2 cellular contexts compared by ENCODE assay signal in genomic region chr3:141682921-141683320, GRCh38.
TF ChIP-seq lines count a peak whose summit lies in the region.

No MANE protein-coding gene starts in this region.

TF ChIP-seq in K562, 482 proteins besides CTCF, POLR2A, EP300 and RAD21:
- no peak for TF ChIP-seq AFF4 (CRISPR knock-in tag; IDR thresholded peaks at IDR 0.05)
- TF ChIP-seq ZNF143 (CRISPR knock-in tag; IDR thresholded peaks at IDR 0.05): no peak
- no peak for TF ChIP-seq ZNF41 (CRISPR knock-in tag; conservative IDR thresholded peaks at IDR 0.05)
- TF ChIP-seq E2F8 (IDR thresholded peaks at IDR 0.05; ENCODE audit: low read depth, partially characterized antibody): no peak
- no peak for TF ChIP-seq TFAP4 (CRISPR knock-in tag; IDR thresholded peaks at IDR 0.05; ENCODE audit: borderline replicate concordance)
- no peak for TF ChIP-seq BACH1 (tag; IDR thresholded peaks at IDR 0.05)
- TF ChIP-seq ZNF184 (CRISPR knock-in tag; IDR thresholded peaks at IDR 0.05): no peak
- no peak for TF ChIP-seq HDAC6 (IDR thresholded peaks at IDR 0.05; ENCODE audit: low read depth, low read length)
- no peak for TF ChIP-seq ASH1L (IDR thresholded peaks at IDR 0.05; ENCODE audit: borderline replicate concordance, low read depth, partially characterized antibody)
- TF ChIP-seq HIVEP1 (CRISPR knock-in tag; IDR thresholded peaks at IDR 0.05): no peak
- no peak for TF ChIP-seq MCM5 (IDR thresholded peaks at IDR 0.05; ENCODE audit: low read depth)

TF ChIP-seq in H1, 55 proteins besides CTCF, POLR2A, EP300 and RAD21:
- no peak for TF ChIP-seq USF2 (IDR thresholded peaks at IDR 0.05; ENCODE audit: low read length)
